In genomic region chr19:44141191-44142013, GRCh38 we compare ENCODE assay signal across 8 cellular contexts. TPM values are rescaled to one million over a fixed set of nuclear protein-coding genes. Genes with fewer than 3 reads are reported as not detected.
DNase-seq lines count a peak whose midpoint lies in the region; ATAC-seq and FAIRE-seq lines count a peak whose summit lies in the region.

TSS of gene ZNF234 (plus strand) at chr19:44141554. CDS start at chr19:44144633, 3,079 bp downstream.

- H3K36me3 ChIP-seq in mesodermal cell (ENCODE audit: control insufficient read depth, insufficient read depth, low read length) = peaks cover 17% of the 10 kb centered on the region

- peak within 1 kb of the TSS; percentile 96 for H3K4me3 ChIP-seq in mesodermal cell (ENCODE audit: extremely low read depth, insufficient read depth, low read length, poor library complexity, severe bottlenecking)

- H3K4me1 ChIP-seq in mesodermal cell (ENCODE audit: control insufficient read depth, insufficient read depth, low read length, poor library complexity, severe bottlenecking) = peaks cover 3% of the 10 kb centered on the region

- no peaks in the 10 kb centered on the region for H3K9me3 ChIP-seq in mesodermal cell (ENCODE audit: control insufficient read depth, low read length)

- WGBS in mesodermal cell (ENCODE audit: insufficient coverage in 2 of 2), 2 experiments = 1% methylated on average over 33 to 41 of the region's 51 CpGs

- peak; percentile 49 for DNase-seq in SIG-M5 treated with dmso at 0.1 percent for 504 hours (lab: John Stamatoyannopoulos, UW; ENCODE audit: unreplicated experiment)
- DNase-seq in SIG-M5 (lab: John Stamatoyannopoulos, UW) = no peak
- peak; percentile 44 to 60 for DNase-seq in NOMO-1 (lab: John Stamatoyannopoulos, UW; ENCODE audit: unreplicated experiment in 2 of 2)
- DNase-seq in activated CD8-positive, alpha-beta memory T cell treated with anti-CD3 and anti-CD28 coated beads, Interleukin-2, amount 50 U/mL, for 4 hours = peak; percentile 75
- peak; percentile 59 for DNase-seq in stimulated activated CD8-positive, alpha-beta memory T cell treated with anti-CD3 and anti-CD28 coated beads, Interleukin-12 subunit alpha, Interleukin-12 subunit beta, amount 100 ng/mL, for 4 hours (ENCODE audit: low read depth)

- FAIRE-seq in endometrium (lab: Jason Lieb, UNC) = peak; percentile 18

- ATAC-seq in HG03280 (IDR thresholded peaks at IDR 0.05; ENCODE audit: unreplicated experiment) = peak; percentile 82

- H3K27ac ChIP-seq in mesodermal cell (ENCODE audit: low read depth, low read length, severe bottlenecking) = peak within 1 kb of the TSS; percentile 53

RNA-seq across cellular contexts. Expression of gene ZNF234, which starts in this region (rescaled TPM):
- polyA plus RNA-seq in mesodermal cell (2013, experiment 1 of 2) = 5.2 TPM
- 6.3 TPM for polyA plus RNA-seq in mesodermal cell (2013, experiment 2 of 2)
